Comparison of ENCODE assay signal across 1 cellular context in the genomic region with DNA sequence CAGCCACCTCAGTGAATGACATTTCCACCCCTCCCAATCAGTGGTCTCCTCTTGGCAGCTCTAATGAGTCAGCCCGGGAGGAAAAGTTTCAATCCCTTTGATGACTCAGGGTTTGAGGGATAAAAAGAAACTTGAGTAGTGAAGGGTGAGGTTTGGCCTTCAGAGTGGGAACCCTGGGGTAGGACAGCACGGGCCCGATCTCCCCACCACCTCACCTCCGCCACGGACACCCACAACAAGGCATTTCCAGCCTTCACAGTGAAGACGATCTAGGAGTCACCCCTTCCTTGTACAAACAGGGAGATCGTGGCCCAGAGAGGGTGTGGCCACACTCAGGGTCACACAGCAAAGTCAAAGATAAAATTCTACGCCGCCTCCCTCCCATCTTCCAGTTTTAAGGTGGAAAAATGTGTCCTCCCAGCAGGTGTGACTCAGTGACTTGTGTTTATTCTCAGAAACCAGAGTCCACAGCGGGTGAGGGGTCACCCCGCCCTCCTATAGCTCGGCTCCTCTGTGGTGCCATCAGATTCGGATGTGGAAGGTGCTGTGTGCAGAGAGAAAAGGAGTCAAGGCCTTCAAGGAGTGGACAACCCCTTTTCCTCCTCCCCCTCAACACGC.
TF ChIP-seq lines count a peak whose summit lies in the region.

No MANE protein-coding gene starts in this region.

TF ChIP-seq in IMR-90, 13 proteins besides CTCF, POLR2A, EP300 and RAD21:
- TF ChIP-seq USF2 (IDR thresholded peaks at IDR 0.05; ENCODE audit: low read depth, low read length) (no peak), CHD1 (IDR thresholded peaks at IDR 0.05; ENCODE audit: low read depth, low read length) (no peak), MAFK (IDR thresholded peaks at IDR 0.05; ENCODE audit: low read depth, low read length) (peak; percentile 32; the same call in 1 of the 2 replicates), RFX5 (IDR thresholded peaks at IDR 0.05; ENCODE audit: low read depth, low read length) (no peak), SMC3 (IDR thresholded peaks at IDR 0.05; ENCODE audit: low read depth, low read length) (no peak), MAZ (IDR thresholded peaks at IDR 0.05; ENCODE audit: borderline replicate concordance, low read depth, low read length) (0 out of 2 replicates have a peak, but pooled peaks have one; percentile 21), FOS (IDR thresholded peaks at IDR 0.05; ENCODE audit: low read depth, low read length) (peak; percentile 71), BHLHE40 (IDR thresholded peaks at IDR 0.05; ENCODE audit: low read depth, low read length) (peak; percentile 64; the same call in 1 of the 2 replicates), NFE2L2 (IDR thresholded peaks at IDR 0.05; ENCODE audit: low read depth, low read length) (no peak), RCOR1 (IDR thresholded peaks at IDR 0.05; ENCODE audit: insufficient replicate concordance, low read length) (peak; percentile 82), MXI1 (IDR thresholded peaks at IDR 0.05; ENCODE audit: borderline replicate concordance, low read depth, low read length) (no peak), CEBPB (IDR thresholded peaks at IDR 0.05; ENCODE audit: low read depth, low read length) (no peak)
- TF ChIP-seq, protein P1, sequence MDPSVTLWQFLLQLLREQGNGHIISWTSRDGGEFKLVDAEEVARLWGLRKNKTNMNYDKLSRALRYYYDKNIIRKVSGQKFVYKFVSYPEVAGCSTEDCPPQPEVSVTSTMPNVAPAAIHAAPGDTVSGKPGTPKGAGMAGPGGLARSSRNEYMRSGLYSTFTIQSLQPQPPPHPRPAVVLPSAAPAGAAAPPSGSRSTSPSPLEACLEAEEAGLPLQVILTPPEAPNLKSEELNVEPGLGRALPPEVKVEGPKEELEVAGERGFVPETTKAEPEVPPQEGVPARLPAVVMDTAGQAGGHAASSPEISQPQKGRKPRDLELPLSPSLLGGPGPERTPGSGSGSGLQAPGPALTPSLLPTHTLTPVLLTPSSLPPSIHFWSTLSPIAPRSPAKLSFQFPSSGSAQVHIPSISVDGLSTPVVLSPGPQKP (IDR thresholded peaks at IDR 0.05; ENCODE audit: borderline replicate concordance, low read depth, low read length): no peak
